ENCODE assay signal across 8 cellular contexts in the genomic region with DNA sequence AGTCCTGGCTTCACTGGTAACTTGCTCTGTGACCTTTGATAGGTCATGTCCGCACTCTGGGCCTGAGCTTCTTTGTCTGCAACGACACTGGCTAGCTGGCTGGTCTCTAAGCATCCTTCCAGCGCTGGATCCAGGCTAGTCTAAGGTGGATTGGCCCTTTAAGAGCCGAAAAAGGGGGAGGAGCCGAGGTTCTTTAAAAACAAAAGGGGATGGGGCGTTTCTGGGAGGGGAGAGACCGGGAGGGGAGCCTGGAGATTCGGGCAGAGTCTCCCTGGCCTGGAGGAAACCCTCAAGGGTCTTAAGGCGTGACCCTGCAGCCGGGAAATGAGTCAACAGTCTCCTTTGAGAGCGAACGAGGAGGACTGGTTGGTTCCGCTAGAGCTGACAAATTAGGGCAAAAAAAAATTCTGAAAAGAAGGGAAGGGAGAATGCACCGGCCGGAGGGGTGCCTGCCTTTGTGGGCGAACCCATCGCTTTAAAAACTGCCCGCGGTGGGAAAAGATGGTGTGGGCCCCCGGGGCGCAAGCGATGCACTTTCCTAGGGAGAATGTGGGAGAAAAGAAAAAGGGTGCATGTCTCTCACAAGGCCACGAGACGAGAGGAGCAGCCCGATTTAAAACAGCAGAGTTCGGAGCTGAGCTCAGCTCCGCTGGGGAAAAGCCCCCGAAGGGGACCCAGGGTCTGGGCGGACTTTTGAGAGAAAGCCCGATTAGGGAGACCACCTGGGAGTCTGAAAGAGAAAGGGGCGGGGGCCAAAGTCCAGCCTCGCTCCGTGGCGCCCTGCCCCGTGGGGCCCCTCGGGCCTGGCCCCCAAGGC. TPM values are rescaled to one million over a fixed set of nuclear protein-coding genes. Genes with fewer than 3 reads are reported as not detected.
DNase-seq lines count a peak whose midpoint lies in the region; ATAC-seq and TF ChIP-seq lines count a peak whose summit lies in the region.

No MANE protein-coding gene starts in this region.

- H3K27ac ChIP-seq in OCI-LY1 (ENCODE audit: low read depth, low read length, poor library complexity, severe bottlenecking) (peak overlapping the region; percentile 7), tibial artery (peak overlapping the region; percentile 89 to 90)

- H3K36me3 Mint-ChIP-seq in activated naive CD4-positive, alpha-beta T cell treated with anti-CD3 and anti-CD28 coated beads, Interleukin-2, amount 10 ng/mL, durations not matched to agents 7 days and 5 days: no peaks in the 10 kb centered on the region
- no peaks in the 10 kb centered on the region for H3K36me3 Mint-ChIP-seq in naive thymus-derived CD8-positive, alpha-beta T cell

- peak overlapping the region; percentile 55 for H3K27ac Mint-ChIP-seq in activated naive CD4-positive, alpha-beta T cell treated with anti-CD3 and anti-CD28 coated beads, Interleukin-2, amount 10 ng/mL, durations not matched to agents 7 days and 5 days
- peak overlapping the region; percentile 70 to 95 (median 92) for H3K27ac Mint-ChIP-seq in naive thymus-derived CD8-positive, alpha-beta T cell

- H3K4me1 ChIP-seq in OCI-LY1 (ENCODE audit: insufficient read depth, low read length, severe bottlenecking): peaks cover 22% of the 10 kb centered on the region
- peaks cover 0 to 50% (median 27%) of the 10 kb centered on the region in 4 donors for H3K4me1 ChIP-seq in tibial artery

- no peaks in the 10 kb centered on the region for H3K9me3 ChIP-seq in OCI-LY1 (ENCODE audit: low read length)
- H3K9me3 ChIP-seq in tibial artery: no peaks in the 10 kb centered on the region

- H3K4me3 ChIP-seq in OCI-LY1 (ENCODE audit: low read depth, low read length, poor library complexity, severe bottlenecking): peak overlapping the region; percentile 69
- H3K4me3 ChIP-seq in foreskin fibroblast (ENCODE audit: low read depth in 1 of 2, low read length in 2 of 2): peak overlapping the region; percentile 91 to 93
- peak overlapping the region; percentile 91 to 94 for H3K4me3 ChIP-seq in tibial artery

- ATAC-seq in naive thymus-derived CD8-positive, alpha-beta T cell: peak; percentile 15 to 21

- H3K27me3 ChIP-seq in OCI-LY1 (ENCODE audit: insufficient read depth, low read length) (no peaks in the 10 kb centered on the region), tibial artery (no peaks in the 10 kb centered on the region)

- DNase-seq in DMS79 (lab: John Stamatoyannopoulos, UW): peak; percentile 51
- peak; percentile 37 for DNase-seq in HS-5 (ENCODE audit: low read depth)
- DNase-seq in activated naive CD4-positive, alpha-beta T cell treated with anti-CD3 and anti-CD28 coated beads, Interleukin-2, amount 10 ng/mL, durations not matched to agents 7 days and 5 days: peak; percentile 71
- peak; percentile 76 to 87 for DNase-seq in foreskin fibroblast
- peak in 5 of 10 donors; percentile 36 to 63 (median 46) for DNase-seq in naive thymus-derived CD8-positive, alpha-beta T cell
- peak; percentile 84 for DNase-seq in tibial artery
- DNase-seq in GOT3 (lab: John Stamatoyannopoulos, UW): no peak

- no peaks in the 10 kb centered on the region for H3K79me2 ChIP-seq in OCI-LY1 (ENCODE audit: insufficient read depth, low read length)

- intact Hi-C loops in tibial artery (cut with DNase I; ENCODE audit: low total_unique reads): loop anchor here (2.0 to 5.0 kb wide), 3 partner anchors 45 to 180 kb away; a partner anchor contains a TSS

- no peaks in the 10 kb centered on the region for H3F3A ChIP-seq in OCI-LY1 (ENCODE audit: insufficient read depth, low read length)

- CTCF ChIA-PET in activated naive CD4-positive, alpha-beta T cell treated with anti-CD3 and anti-CD28 coated beads, Interleukin-2, amount 10 ng/mL, durations not matched to agents 7 days and 5 days (lab: Charles Lee): interaction anchor here (0.6 to 2.4 kb wide), 13 partner anchors 62 to 825 kb away, joined by 3 to 22 read pairs (median 4); no protein-coding TSS in a partner anchor

- H3K4me3 Mint-ChIP-seq in activated naive CD4-positive, alpha-beta T cell treated with anti-CD3 and anti-CD28 coated beads, Interleukin-2, amount 10 ng/mL, durations not matched to agents 7 days and 5 days: peak overlapping the region; percentile 89
- peak overlapping the region; percentile 87 to 98 (median 94) for H3K4me3 Mint-ChIP-seq in naive thymus-derived CD8-positive, alpha-beta T cell

- POLR2A ChIA-PET in naive thymus-derived CD8-positive, alpha-beta T cell (lab: Charles Lee): interaction anchor here (0.6 to 2.4 kb wide), 4 partner anchors 70 to 386 kb away, joined by 3 to 16 read pairs (median 3); a partner anchor contains a TSS

- H2AFZ ChIP-seq in OCI-LY1 (ENCODE audit: low read length): no peak overlapping the region

- peak overlapping the region; percentile 72 for H3K9ac ChIP-seq in OCI-LY1 (ENCODE audit: low read length)

- H4K20me1 ChIP-seq in OCI-LY1 (ENCODE audit: insufficient read depth, low read length): no peaks in the 10 kb centered on the region

- H3K4me1 Mint-ChIP-seq in activated naive CD4-positive, alpha-beta T cell treated with anti-CD3 and anti-CD28 coated beads, Interleukin-2, amount 10 ng/mL, durations not matched to agents 7 days and 5 days: peaks cover 15% of the 10 kb centered on the region
- H3K4me1 Mint-ChIP-seq in naive thymus-derived CD8-positive, alpha-beta T cell: peaks cover 7 to 25% (median 16%) of the 10 kb centered on the region in 4 donors

- TF ChIP-seq CTCF in OCI-LY1 (IDR thresholded peaks at IDR 0.05; ENCODE audit: low read length) (0 out of 2 replicates have a peak, but pooled peaks have one; percentile 28), foreskin fibroblast (IDR thresholded peaks at IDR 0.05; ENCODE audit: low read depth, low read length) (no peak), tibial artery (IDR thresholded peaks at IDR 0.05) (no peak)

- peak overlapping the region; percentile 92 for H3K4me2 ChIP-seq in OCI-LY1 (ENCODE audit: low read length)

- no peaks in the 10 kb centered on the region for H3K9me3 Mint-ChIP-seq in activated naive CD4-positive, alpha-beta T cell treated with anti-CD3 and anti-CD28 coated beads, Interleukin-2, amount 10 ng/mL, durations not matched to agents 7 days and 5 days
- H3K9me3 Mint-ChIP-seq in naive thymus-derived CD8-positive, alpha-beta T cell: no peaks in the 10 kb centered on the region

- H3K27me3 Mint-ChIP-seq in activated naive CD4-positive, alpha-beta T cell treated with anti-CD3 and anti-CD28 coated beads, Interleukin-2, amount 10 ng/mL, durations not matched to agents 7 days and 5 days: peaks cover 44% of the 10 kb centered on the region
- H3K27me3 Mint-ChIP-seq in naive thymus-derived CD8-positive, alpha-beta T cell: peaks cover 0 to 9% (median 0%) of the 10 kb centered on the region in 5 donors

- H3K36me3 ChIP-seq in OCI-LY1 (ENCODE audit: insufficient read depth, low read length): no peaks in the 10 kb centered on the region
- peaks cover 0 to 8% (median 0%) of the 10 kb centered on the region in 3 donors for H3K36me3 ChIP-seq in tibial artery

- no peaks in the 10 kb centered on the region for H3K9me2 ChIP-seq in OCI-LY1 (ENCODE audit: low read depth, low read length)

RNA-seq across cellular contexts. Expression of a gene that starts 1.0 kb away (rescaled TPM):
- 1 to 10 TPM; 7.2 to 7.4 TPM for total RNA-seq in naive thymus-derived CD8-positive, alpha-beta T cell
- under 1 TPM; 0.09 to 0.56 (median 0.34) TPM for polyA plus RNA-seq in naive thymus-derived CD8-positive, alpha-beta T cell

RNA-seq across cellular contexts. Expression of a gene that starts 45.6 kb away (rescaled TPM):
- total RNA-seq in naive thymus-derived CD8-positive, alpha-beta T cell: 10 to 100 TPM; 11.0 to 13.0 TPM
- under 1 TPM; 0.47 to 0.66 (median 0.49) TPM for polyA plus RNA-seq in naive thymus-derived CD8-positive, alpha-beta T cell
